ENCODE assay signal across 24 cellular contexts in genomic region chr18:79878741-79879358, GRCh38.
A peak's percentile ranks its signal among the peaks of the same experiment; 100 is the strongest.
DNase-seq lines count a peak whose midpoint lies in the region; ATAC-seq, FAIRE-seq and TF ChIP-seq lines count a peak whose summit lies in the region.
"Had no signal": no experiment of that assay in that cellular context is flagged by ENCODE, and none has a peak within 500 bp of the region (broad histone marks: within the 10 kb centered on the region; RNA-seq: fewer than 3 reads in every experiment).

No MANE protein-coding gene starts in this region.

- no peaks in the 10 kb centered on the region for H3K9me3 Mint-ChIP-seq in activated CD4-positive, alpha-beta memory T cell treated with anti-CD3 and anti-CD28 coated beads for 36 hours
- H3K9me3 Mint-ChIP-seq in osteocyte (ENCODE audit: unreplicated experiment) = peaks cover 23% of the 10 kb centered on the region

- no peaks in the 10 kb centered on the region for H3K36me3 ChIP-seq in left ventricle myocardium inferior
- H3K36me3 ChIP-seq in kidney (ENCODE audit: control insufficient read depth in 1 of 2, insufficient read depth in 2 of 2, low read length in 2 of 2) = no peaks in the 10 kb centered on the region
- H3K36me3 ChIP-seq: BE2C, SJSA1 had no signal

- H3K4me1 Mint-ChIP-seq in activated CD4-positive, alpha-beta memory T cell treated with anti-CD3 and anti-CD28 coated beads for 36 hours (ENCODE audit: low read depth) = no peaks in the 10 kb centered on the region
- H3K4me1 Mint-ChIP-seq in osteocyte (ENCODE audit: unreplicated experiment) = no peaks in the 10 kb centered on the region
- H3K4me1 Mint-ChIP-seq: CD14-positive monocyte had no signal

- CTCF ChIA-PET in activated CD4-positive, alpha-beta memory T cell treated with anti-CD3 and anti-CD28 coated beads for 36 hours (lab: Charles Lee) = no interaction called here

- H3K27me3 ChIP-seq in left ventricle myocardium inferior (ENCODE audit: low read depth) = peaks cover 46% of the 10 kb centered on the region
- H3K27me3 ChIP-seq: BE2C, SJSA1 had no signal

- H3K36me3 Mint-ChIP-seq in activated CD4-positive, alpha-beta memory T cell treated with anti-CD3 and anti-CD28 coated beads for 36 hours = no peaks in the 10 kb centered on the region
- no peaks in the 10 kb centered on the region for H3K36me3 Mint-ChIP-seq in osteocyte (ENCODE audit: unreplicated experiment)
- H3K36me3 Mint-ChIP-seq: CD14-positive monocyte had no signal

- no peak for ATAC-seq in Right ventricle myocardium superior (ENCODE audit: poor library complexity)
- ATAC-seq: PC-3 had no signal

- peaks cover 6% of the 10 kb centered on the region for H3K9me3 ChIP-seq in left ventricle myocardium inferior (replicated peaks)
- no peaks in the 10 kb centered on the region for H3K9me3 ChIP-seq in kidney (ENCODE audit: control insufficient read depth in 1 of 2, low read length in 2 of 2)
- H3K9me3 ChIP-seq: BE2C, SJSA1 had no signal

- DNase-seq in Right ventricle myocardium superior (peak; percentile 12), left ventricle myocardium inferior (no peak), kidney (peak; percentile 61), osteocyte (ENCODE audit: extremely low spot score, unreplicated experiment) (peak; percentile 79), NCI-H1092 treated with DMSO at 0.1 percent for 48 hours (lab: John Stamatoyannopoulos, UW) (no peak), DMS53 (lab: John Stamatoyannopoulos, UW) (no peak)
- peak; percentile 5 for DNase-seq in activated CD4-positive, alpha-beta memory T cell treated with anti-CD3 and anti-CD28 coated beads for 36 hours
- DNase-seq: BE2C, Calu3, DND-41, HCEC 1CT, KBM-7, MV-4-11, NCI-H1105 treated with DMSO at 0.1 percent for 48 hours, NCI-H146, NCI-H1930, NCI-H446, NCI-H524 treated with DMSO at 0.1 percent for 48 hours, NCI-H774, PC-3 had no signal

- no peak for FAIRE-seq in kidney (lab: Jason Lieb, UNC)
- FAIRE-seq: GM19239, H1 had no signal

- H3K4me3 ChIP-seq in left ventricle myocardium inferior = no peak overlapping the region
- H3K4me3 ChIP-seq in kidney (ENCODE audit: low read length in 2 of 2) = no peak overlapping the region
- H3K4me3 ChIP-seq: SJSA1 had no signal

- no peak overlapping the region for H3K27ac Mint-ChIP-seq in activated CD4-positive, alpha-beta memory T cell treated with anti-CD3 and anti-CD28 coated beads for 36 hours
- no peak overlapping the region for H3K27ac Mint-ChIP-seq in osteocyte (ENCODE audit: unreplicated experiment)
- H3K27ac Mint-ChIP-seq: CD14-positive monocyte had no signal

- peaks cover 2% of the 10 kb centered on the region for H3K27me3 Mint-ChIP-seq in activated CD4-positive, alpha-beta memory T cell treated with anti-CD3 and anti-CD28 coated beads for 36 hours
- H3K27me3 Mint-ChIP-seq in osteocyte (ENCODE audit: unreplicated experiment) = no peaks in the 10 kb centered on the region

- POLR2A ChIA-PET in activated CD4-positive, alpha-beta memory T cell treated with anti-CD3 and anti-CD28 coated beads for 36 hours (lab: Charles Lee) = no interaction called here

- no peak overlapping the region for H3K4me3 Mint-ChIP-seq in activated CD4-positive, alpha-beta memory T cell treated with anti-CD3 and anti-CD28 coated beads for 36 hours
- H3K4me3 Mint-ChIP-seq in osteocyte (ENCODE audit: unreplicated experiment) = no peak overlapping the region
- H3K4me3 Mint-ChIP-seq: CD14-positive monocyte had no signal

- H3K27ac ChIP-seq in left ventricle myocardium inferior (replicated peaks) (no peak overlapping the region), kidney (ENCODE audit: low read depth in 2 of 2, low read length in 2 of 2) (no peak overlapping the region)
- H3K27ac ChIP-seq: SJSA1 had no signal

- intact Hi-C loops in Right ventricle myocardium superior (cut with DNase I) (no loop called here), left ventricle myocardium inferior (cut with micrococcal nuclease) (no loop called here), kidney (cut with DNase I) (no loop called here)
- intact Hi-C loops in activated CD4-positive, alpha-beta memory T cell treated with anti-CD3 and anti-CD28 coated beads for 36 hours (cut with micrococcal nuclease) = no loop called here

- H3K4me1 ChIP-seq in left ventricle myocardium inferior = no peaks in the 10 kb centered on the region
- peaks cover 0 to 2% of the 10 kb centered on the region in 2 donors for H3K4me1 ChIP-seq in kidney (ENCODE audit: control insufficient read depth in 1 of 2, insufficient read depth in 1 of 2, low read depth in 1 of 2, low read length in 2 of 2)
- H3K4me1 ChIP-seq: BE2C, SJSA1 had no signal

- H3K9ac ChIP-seq in kidney (ENCODE audit: low read length in 2 of 2) = no peak overlapping the region

- TF ChIP-seq CTCF in left ventricle myocardium inferior (IDR thresholded peaks at IDR 0.05; ENCODE audit: borderline replicate concordance) (no peak), kidney (IDR thresholded peaks at IDR 0.05; ENCODE audit: borderline replicate concordance, extremely low read depth, insufficient read depth) (no peak), osteocyte (IDR thresholded peaks at IDR 0.05) (no peak)

Comparison
In these comparisons a context has a peak if more than half of its experiments do, and no peak if none do; other contexts are left out.
1. DNase-seq: peak in Right ventricle myocardium superior (single experiment), activated CD4-positive, alpha-beta memory T cell treated with anti-CD3 and anti-CD28 coated beads for 36 hours (single experiment), kidney (single experiment) and osteocyte (single experiment); none in left ventricle myocardium inferior (single experiment), NCI-H1092 treated with DMSO at 0.1 percent for 48 hours (single experiment) and DMS53 (single experiment).